ENCODE assay signal across 17 cellular contexts in genomic region chr2:189049709-189050108, GRCh38.
DNase-seq lines count a peak whose midpoint lies in the region; FAIRE-seq and TF ChIP-seq lines count a peak whose summit lies in the region.
"Had no signal": no experiment of that assay in that cellular context is flagged by ENCODE, and none has a peak within 500 bp of the region (broad histone marks: within the 10 kb centered on the region; RNA-seq: fewer than 3 reads in every experiment).

No MANE protein-coding gene starts in this region.

- H3K27me3 ChIP-seq in brain microvascular endothelial cell (replicated peaks) = no peaks in the 10 kb centered on the region
- no peaks in the 10 kb centered on the region for H3K27me3 ChIP-seq in tibial artery

- H3K4me1 Mint-ChIP-seq in nephron = peaks cover 23% of the 10 kb centered on the region
- H3K4me1 Mint-ChIP-seq: CD14-positive monocyte had no signal

- FAIRE-seq in HTR-8/SVneo (lab: Jason Lieb, UNC) (no peak), GM12891 (lab: Jason Lieb, UNC) (no peak)

- H3K27ac ChIP-seq in brain microvascular endothelial cell (peak overlapping the region; percentile 39), tibial artery (no peak overlapping the region)
- H3K27ac ChIP-seq: KMS-11 had no signal

- H3K9me3 Mint-ChIP-seq in nephron = no peaks in the 10 kb centered on the region

- H3K36me3 ChIP-seq in brain microvascular endothelial cell (replicated peaks) (peaks cover 76% of the 10 kb centered on the region), tibial artery (peaks cover 59 to 77% (median 63%) of the 10 kb centered on the region in 3 donors)

- no peaks in the 10 kb centered on the region for H3K4me1 ChIP-seq in tibial artery

- peak; percentile 12 for DNase-seq in AG04449 (ENCODE audit: low read depth, low spot score)
- peak; percentile 15 for DNase-seq in HTR-8/SVneo (ENCODE audit: insufficient read length, low spot score)
- no peak for DNase-seq in brain microvascular endothelial cell
- no peak for DNase-seq in activated CD4-positive, alpha-beta T cell treated with anti-CD3 and anti-CD28 coated beads for 1 hour
- no peak for DNase-seq in GM10248 (ENCODE audit: extremely low spot score)
- DNase-seq in tibial artery = no peak
- no peak for DNase-seq in GM12891 (ENCODE audit: insufficient read length, low spot score)
- DNase-seq: AML-193, COR-L47, DMS153, NCI-H2081 treated with DMSO at 0.1 percent for 48 hours, NCI-H526 treated with DMSO at 0.1 percent for 48 hours, OCI-M1, SHP77 treated with DMSO at 0.1 percent for 48 hours had no signal

- in situ Hi-C loops in brain microvascular endothelial cell (cut with HindIII; ENCODE audit: low pct_ligation_motif_present, low sequenced_read_pairs) = no loop called here

- intact Hi-C loops in tibial artery (cut with DNase I; ENCODE audit: low total_unique reads) = loop anchor here (5.0 kb wide), 2 partner anchors 37 to 52 kb away; no protein-coding TSS in a partner anchor

- H3K27ac Mint-ChIP-seq in nephron = peak overlapping the region; percentile 67 to 85 (median 83)
- H3K27ac Mint-ChIP-seq: CD14-positive monocyte had no signal

- no peaks in the 10 kb centered on the region for H3K27me3 Mint-ChIP-seq in nephron (ENCODE audit: low read depth)

- peaks cover 36% of the 10 kb centered on the region for H3K36me3 Mint-ChIP-seq in nephron (ENCODE audit: low read depth)
- H3K36me3 Mint-ChIP-seq: CD14-positive monocyte had no signal

- CTCF ChIA-PET in AG04449 (lab: Yijun Ruan, JAX) (interaction anchor here (0.6 to 1.5 kb wide), 3 partner anchors 11 to 239 kb away, joined by 3 read pairs; no protein-coding TSS in a partner anchor), GM10248 (lab: Yijun Ruan, JAX) (interaction anchor here (0.8 kb wide), 1 partner anchor 93 kb away, joined by 3 read pairs; no protein-coding TSS in a partner anchor)

- no peaks in the 10 kb centered on the region for H3K9me3 ChIP-seq in tibial artery

- POLR2A ChIA-PET in AG04449 (lab: Yijun Ruan, JAX) = interaction anchor here (0.7 kb wide), 1 partner anchor 231 kb away, joined by 3 read pairs; no protein-coding TSS in a partner anchor
- POLR2A ChIA-PET in GM10248 (lab: Yijun Ruan, JAX) = no interaction called here

- TF ChIP-seq POLR2A in GM12891 (IDR thresholded peaks at IDR 0.05; ENCODE audit: low read depth, low read length) = no peak

- TF ChIP-seq CTCF in AG04449 (IDR thresholded peaks at IDR 0.05; ENCODE audit: insufficient read depth, low read length, missing control alignments) (no peak), brain microvascular endothelial cell (IDR thresholded peaks at IDR 0.05; ENCODE audit: low read depth, low read length, missing control alignments) (no peak), nephron (IDR thresholded peaks at IDR 0.05; ENCODE audit: unreplicated experiment in 3 of 3) (no peak), GM10248 (IDR thresholded peaks at IDR 0.05; ENCODE audit: control extremely low read depth, extremely low read depth, low read depth, missing control alignments) (no peak), tibial artery (IDR thresholded peaks at IDR 0.05) (no peak)

- H3K4me3 Mint-ChIP-seq in nephron = peak overlapping the region in 1 of 3 experiments; percentile 40
- H3K4me3 Mint-ChIP-seq: CD14-positive monocyte had no signal

- no peak overlapping the region for H3K4me3 ChIP-seq in AG04449 (ENCODE audit: low read depth, low read length)
- H3K4me3 ChIP-seq in brain microvascular endothelial cell (ENCODE audit: low read depth, low read length) = no peak overlapping the region
- H3K4me3 ChIP-seq in tibial artery = no peak overlapping the region

TF ChIP-seq in GM12891, 5 proteins besides CTCF, POLR2A, EP300 and RAD21:
- no peak for TF ChIP-seq SPI1 (IDR thresholded peaks at IDR 0.05; ENCODE audit: low read depth, low read length)
- TF ChIP-seq POLR2AphosphoS5 (IDR thresholded peaks at IDR 0.05; ENCODE audit: low read depth, low read length) = no peak
- TF ChIP-seq TAF1 (IDR thresholded peaks at IDR 0.05; ENCODE audit: low read depth, low read length) = no peak
- TF ChIP-seq PAX5 (IDR thresholded peaks at IDR 0.05; ENCODE audit: insufficient read depth, low read length, severe bottlenecking) = no peak
- TF ChIP-seq POU2F2 (IDR thresholded peaks at IDR 0.05; ENCODE audit: low read depth, low read length) = no peak

Comparison
In these comparisons a context has a peak if more than half of its experiments do, and no peak if none do; other contexts are left out.
1. DNase-seq: peak in AG04449 (single experiment) and HTR-8/SVneo (single experiment); none in brain microvascular endothelial cell (single experiment), activated CD4-positive, alpha-beta T cell treated with anti-CD3 and anti-CD28 coated beads for 1 hour (single experiment), GM10248 (single experiment), tibial artery (0 of 2) and GM12891 (single experiment).